In the genomic region with DNA sequence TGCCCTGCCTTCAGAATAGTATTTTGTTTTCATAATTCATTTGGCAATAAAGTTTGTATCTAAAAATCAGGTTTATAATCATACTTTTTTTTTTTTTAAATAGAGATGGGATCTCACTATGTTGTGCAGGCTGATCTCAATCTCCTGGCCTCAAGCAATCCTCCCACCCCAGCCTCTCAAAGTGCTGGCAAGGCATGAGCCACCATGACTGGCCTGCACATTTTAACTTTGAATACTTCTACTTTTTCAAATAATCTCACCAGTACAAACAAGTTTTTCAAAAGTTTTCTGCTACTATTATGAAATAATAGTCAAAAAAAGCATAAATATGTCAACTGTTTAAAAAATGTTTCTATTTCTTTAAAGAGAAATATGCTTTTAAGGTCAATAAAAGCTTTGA, we compare ENCODE assay signal across 21 cellular contexts.
"Had no signal": no experiment of that assay in that cellular context is flagged by ENCODE, and none has a peak within 500 bp of the region (broad histone marks: within the 10 kb centered on the region; RNA-seq: fewer than 3 reads in every experiment).

No MANE protein-coding gene starts in this region.

- ATAC-seq: HepG2 had no signal

- H3K9ac ChIP-seq: SK-N-SH had no signal

- DNase-seq: Karpas-422, KG1, MG63, NCI-H1092, NCI-H1436, NCI-H187, NCI-H2029, NCI-H2081 treated with DMSO at 0.1 percent for 48 hours, NCI-H2171, NCI-H226, NCI-H446, NCI-H510A, NCI-H524 treated with DMSO at 0.1 percent for 48 hours, NCI-H69, NCI-H774, Right ventricle myocardium superior, RPMI8226, SK-N-SH, SW 1271 had no signal

- H3K36me3 ChIP-seq: MG63 had no signal

- H3K4me2 ChIP-seq: SK-N-SH had no signal

- H3K4me3 ChIP-seq: MG63 had no signal

- H3K9me3 ChIP-seq: MG63, SK-N-SH had no signal

- H3K27me3 ChIP-seq: MG63 had no signal

- FAIRE-seq: HepG2, RCC 7860 had no signal
